In genomic region chr1:168917309-168917708, GRCh38 we compare ENCODE assay signal across 24 cellular contexts.
"Had no signal": no experiment of that assay in that cellular context is flagged by ENCODE, and none has a peak within 500 bp of the region (broad histone marks: within the 10 kb centered on the region; RNA-seq: fewer than 3 reads in every experiment).

No MANE protein-coding gene starts in this region.

- H3K27ac ChIP-seq: heart left ventricle, parathyroid adenoma, psoas muscle, suprapubic skin, tibial artery, upper lobe of right lung had no signal

- H3K9me3 Mint-ChIP-seq: activated CD4-positive, alpha-beta memory T cell treated with anti-CD3 and anti-CD28 coated beads for 36 hours; activated T-cell treated with anti-CD3 and anti-CD28 coated beads, Interleukin-2, amount 50 U/mL, for 24 hours; naive thymus-derived CD4-positive, alpha-beta T cell; neural crest cell had no signal

- H3K27ac Mint-ChIP-seq: activated CD4-positive, alpha-beta memory T cell treated with anti-CD3 and anti-CD28 coated beads for 36 hours; activated T-cell treated with anti-CD3 and anti-CD28 coated beads, Interleukin-2, amount 50 U/mL, for 24 hours; naive thymus-derived CD4-positive, alpha-beta T cell had no signal

- ATAC-seq: activated CD4-positive, CD25-positive, alpha-beta regulatory T cell treated with anti-CD3 and anti-CD28 coated beads, Interleukin-2, amount 50 U/mL, for 24 hours; esophagus mucosa; heart left ventricle; naive thymus-derived CD4-positive, alpha-beta T cell; psoas muscle; upper lobe of right lung had no signal

- H3K9ac ChIP-seq: parathyroid adenoma had no signal

- H3K27me3 ChIP-seq: heart left ventricle, suprapubic skin, tibial artery, upper lobe of right lung had no signal

- DNase-seq: activated CD4-positive, alpha-beta memory T cell treated with anti-CD3 and anti-CD28 coated beads for 36 hours; activated CD4-positive, alpha-beta T cell treated with anti-CD3 and anti-CD28 coated beads for 48 hours; activated CD8-positive, alpha-beta memory T cell treated with anti-CD3 and anti-CD28 coated beads, Interleukin-2, amount 50 U/mL, for 48 hours; activated gamma-delta T cell treated with Interleukin-2 at 50 U/mL for 16 hours; activated naive CD4-positive, alpha-beta T cell treated with anti-CD3 and anti-CD28 coated beads, Interleukin-2, amount 50 U/mL, for 16 hours; activated T-cell treated with anti-CD3 and anti-CD28 coated beads, Interleukin-2, amount 50 U/mL, for 24 hours; amniotic stem cell; cortex of kidney; foreskin fibroblast; heart left ventricle; midbrain; naive thymus-derived CD4-positive, alpha-beta T cell; occipital lobe; psoas muscle; stimulated activated CD4-positive, alpha-beta T cell treated with anti-CD3 and anti-CD28 coated beads, Interleukin-15, amount 100 ng/mL, for 24 hours; stimulated activated CD4-positive, alpha-beta T cell treated with anti-CD3 and anti-CD28 coated beads, Interleukin-2, amount 100 ng/mL, for 24 hours; stimulated activated naive CD4-positive, alpha-beta T cell; tibial artery; upper lobe of right lung had no signal

- H3K4me1 ChIP-seq: psoas muscle, suprapubic skin had no signal

- H3K27me3 Mint-ChIP-seq: activated T-cell treated with anti-CD3 and anti-CD28 coated beads, Interleukin-2, amount 50 U/mL, for 24 hours had no signal

- H3K4me3 ChIP-seq: heart left ventricle, psoas muscle, suprapubic skin, tibial artery, upper lobe of right lung had no signal

- H3K36me3 ChIP-seq: heart left ventricle, suprapubic skin, tibial artery, upper lobe of right lung had no signal

- H3K9me3 ChIP-seq: heart left ventricle, psoas muscle, suprapubic skin, tibial artery, upper lobe of right lung had no signal

- H3K4me3 Mint-ChIP-seq: activated CD4-positive, alpha-beta memory T cell treated with anti-CD3 and anti-CD28 coated beads for 36 hours; activated T-cell treated with anti-CD3 and anti-CD28 coated beads, Interleukin-2, amount 50 U/mL, for 24 hours; naive thymus-derived CD4-positive, alpha-beta T cell; neural crest cell had no signal

- H2AFZ ChIP-seq: parathyroid adenoma had no signal

- H3K36me3 Mint-ChIP-seq: activated CD4-positive, alpha-beta memory T cell treated with anti-CD3 and anti-CD28 coated beads for 36 hours; naive thymus-derived CD4-positive, alpha-beta T cell had no signal
